8 cellular contexts compared by ENCODE assay signal in the genomic region with DNA sequence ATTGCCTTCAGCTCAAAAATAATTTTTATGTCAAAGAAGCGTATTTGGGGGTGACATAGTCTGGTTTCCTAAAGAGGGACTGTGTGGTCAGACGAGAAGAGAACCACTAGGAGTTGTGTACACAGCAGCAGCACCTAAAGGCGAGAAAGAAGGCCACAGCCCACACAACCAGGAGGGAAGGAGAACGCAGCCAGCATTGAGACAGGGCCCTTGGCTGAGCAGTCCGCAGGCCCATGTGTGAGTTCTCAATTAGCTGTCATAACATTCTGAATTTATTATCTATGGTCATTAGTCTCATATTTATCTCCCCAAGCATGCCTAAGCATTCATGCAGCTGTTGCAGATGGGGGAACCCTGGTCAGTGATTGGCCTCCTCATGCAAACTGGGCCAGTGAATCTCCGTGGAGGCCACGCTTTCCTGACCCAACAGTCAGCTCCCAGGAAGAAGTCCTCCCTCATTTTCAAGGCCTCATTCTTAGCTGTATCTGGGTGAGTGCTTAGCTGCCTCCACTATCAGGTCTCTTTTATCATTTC.
A peak's percentile ranks its signal among the peaks of the same experiment; 100 is the strongest.
DNase-seq lines count a peak whose midpoint lies in the region; ATAC-seq, FAIRE-seq and TF ChIP-seq lines count a peak whose summit lies in the region.

No MANE protein-coding gene starts in this region.

- H3K9ac ChIP-seq in mesenchymal stem cell (ENCODE audit: low read length) = no peak overlapping the region

- H3K9me3 ChIP-seq in mesenchymal stem cell (ENCODE audit: control insufficient read depth, low read length) (peaks cover 7% of the 10 kb centered on the region), T-helper 17 cell (ENCODE audit: control insufficient read depth, low read length, poor library complexity, severe bottlenecking) (no peaks in the 10 kb centered on the region)

- no peak overlapping the region for H2BK12ac ChIP-seq in mesenchymal stem cell (ENCODE audit: low read length in 2 of 2)

- H3K27me3 Mint-ChIP-seq in T-helper 17 cell = no peaks in the 10 kb centered on the region

- H3K14ac ChIP-seq in mesenchymal stem cell (ENCODE audit: low read length in 2 of 2) = no peak overlapping the region

- H3K4me1 Mint-ChIP-seq in T-helper 17 cell = no peaks in the 10 kb centered on the region

- TF ChIP-seq POLR2A in GM12892 (IDR thresholded peaks at IDR 0.05; ENCODE audit: low read depth, low read length) = peak; percentile 63

- H2AFZ ChIP-seq in mesenchymal stem cell (ENCODE audit: low read depth, low read length) = no peak overlapping the region

- no peak overlapping the region for H2BK5ac ChIP-seq in mesenchymal stem cell (ENCODE audit: low read depth, low read length, poor library complexity, severe bottlenecking)

- H3K4me1 ChIP-seq in mesenchymal stem cell (ENCODE audit: control insufficient read depth, insufficient read depth, low read depth, low read length) = no peaks in the 10 kb centered on the region

- H3K4ac ChIP-seq in mesenchymal stem cell (ENCODE audit: low read depth in 1 of 2, low read length in 2 of 2) = no peak overlapping the region

- no peak overlapping the region for H2BK120ac ChIP-seq in mesenchymal stem cell (ENCODE audit: low read depth, low read length)

- no peak overlapping the region for H3K27ac Mint-ChIP-seq in T-helper 17 cell

- no peak overlapping the region for H2AK5ac ChIP-seq in mesenchymal stem cell (ENCODE audit: low read length, severe bottlenecking)

- no peak overlapping the region for H4K8ac ChIP-seq in mesenchymal stem cell (ENCODE audit: low read length)

- 71% methylated on average over 7 of the region's 7 CpGs for WGBS in mesenchymal stem cell

- H3K27me3 ChIP-seq in mesenchymal stem cell (ENCODE audit: control insufficient read depth in 1 of 2, insufficient read depth in 1 of 2, low read length in 2 of 2) = no peaks in the 10 kb centered on the region

- H4K91ac ChIP-seq in mesenchymal stem cell (ENCODE audit: low read length) = no peak overlapping the region

- no peak overlapping the region for H3K27ac ChIP-seq in mesenchymal stem cell (ENCODE audit: low read length, poor library complexity, severe bottlenecking)

- no peak for DNase-seq in GM12892 (ENCODE audit: insufficient read length)
- peak; percentile 65 for DNase-seq in NCI-H146 treated with DMSO at 0.1 percent for 48 hours (lab: John Stamatoyannopoulos, UW; ENCODE audit: unreplicated experiment)
- DNase-seq in mesenchymal stem cell = peak; percentile 7
- DNase-seq in T-helper 17 cell = no peak
- DNase-seq in NCI-H774 (lab: John Stamatoyannopoulos, UW) = no peak
- DNase-seq in stimulated activated naive CD8-positive, alpha-beta T cell treated with anti-CD3 and anti-CD28 coated beads, Interleukin-15, Interleukin-2, amounts not matched to agents 100 U/mL and 50 U/mL, for 24 hours = no peak
- DNase-seq in GF-D8 (lab: John Stamatoyannopoulos, UW) = no peak

- FAIRE-seq in GM12892 (lab: Jason Lieb, UNC) = peak; percentile 89

- no peak overlapping the region for H3K4me3 Mint-ChIP-seq in T-helper 17 cell

- H3K4me3 ChIP-seq in mesenchymal stem cell (ENCODE audit: insufficient read depth in 1 of 2, low read depth in 1 of 2, low read length in 2 of 2) = no peak overlapping the region

- H3K18ac ChIP-seq in mesenchymal stem cell (ENCODE audit: low read depth in 1 of 2, low read length in 2 of 2) = peak overlapping the region in 1 of 2 experiments; percentile 70

- peak; percentile 45 for ATAC-seq in GM21737 (IDR thresholded peaks at IDR 0.05; ENCODE audit: unreplicated experiment)
- no peak for ATAC-seq in T-helper 17 cell
- no peak for ATAC-seq in stimulated activated naive CD8-positive, alpha-beta T cell treated with anti-CD3 and anti-CD28 coated beads, Interleukin-15, Interleukin-2, amounts not matched to agents 100 U/mL and 50 U/mL, for 24 hours

- H3K4me2 ChIP-seq in mesenchymal stem cell (ENCODE audit: low read length, poor library complexity, severe bottlenecking) = no peak overlapping the region

- H3K36me3 Mint-ChIP-seq in T-helper 17 cell (ENCODE audit: low read depth) = peaks cover 2% of the 10 kb centered on the region

- H2BK15ac ChIP-seq in mesenchymal stem cell (ENCODE audit: low read depth, poor library complexity, severe bottlenecking) = no peak overlapping the region

- H3K36me3 ChIP-seq in mesenchymal stem cell (ENCODE audit: control insufficient read depth in 1 of 2, insufficient read depth in 2 of 2, low read depth in 1 of 2, low read length in 2 of 2) = no peaks in the 10 kb centered on the region

- no peaks in the 10 kb centered on the region for H3K79me1 ChIP-seq in mesenchymal stem cell (replicated peaks; ENCODE audit: low read length, poor library complexity, severe bottlenecking)

- H3K23ac ChIP-seq in mesenchymal stem cell (ENCODE audit: low read length in 2 of 2) = no peak overlapping the region

Comparison
In these comparisons a context has a peak if more than half of its experiments do, and no peak if none do; other contexts are left out.
1. DNase-seq: peak in NCI-H146 treated with DMSO at 0.1 percent for 48 hours (single experiment) and mesenchymal stem cell (single experiment); none in GM12892 (single experiment), T-helper 17 cell (0 of 3), NCI-H774 (single experiment), stimulated activated naive CD8-positive, alpha-beta T cell treated with anti-CD3 and anti-CD28 coated beads, Interleukin-15, Interleukin-2, amounts not matched to agents 100 U/mL and 50 U/mL, for 24 hours (single experiment) and GF-D8 (single experiment).